Comparison of ENCODE assay signal across 8 cellular contexts in the genomic region with DNA sequence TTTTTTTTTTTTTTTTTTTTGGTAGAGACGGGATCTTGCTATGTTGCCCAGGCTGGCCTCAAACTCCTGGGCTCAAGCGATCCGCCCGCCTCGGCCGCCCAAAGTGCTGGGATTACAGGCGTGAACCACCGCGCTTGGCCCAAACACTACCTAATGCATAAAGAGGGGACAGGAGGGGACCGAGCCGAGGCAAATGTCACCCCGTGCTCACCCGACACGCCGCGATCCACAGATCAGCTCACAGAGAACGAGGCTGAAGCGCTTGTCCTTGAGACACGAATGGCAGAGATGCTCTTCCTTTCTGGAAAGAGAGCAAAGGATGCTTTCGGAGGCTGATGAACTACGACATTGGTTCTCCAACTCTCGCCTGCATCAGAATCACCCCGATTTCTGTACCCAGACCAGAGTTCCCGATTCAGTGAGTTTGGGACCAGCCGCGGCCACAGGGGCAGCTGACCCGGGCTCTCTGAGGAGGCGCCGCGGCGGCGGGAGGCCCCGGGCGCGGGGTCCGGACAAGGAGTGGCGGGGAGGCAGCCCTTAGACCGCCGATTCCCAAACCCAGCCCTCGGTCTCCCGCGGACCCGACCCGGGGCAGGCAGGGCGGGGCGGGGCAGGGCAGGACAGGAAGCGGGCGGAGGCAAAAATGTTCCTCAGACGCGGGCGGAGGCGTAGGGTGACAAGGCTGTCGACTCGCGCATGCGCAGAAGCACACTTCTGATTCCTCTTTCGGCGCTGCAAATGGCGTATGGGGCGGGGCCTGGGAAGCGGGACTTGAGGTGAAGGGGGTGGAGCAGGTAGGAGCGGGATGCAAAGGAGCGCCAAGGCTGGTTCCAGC. TPM values are rescaled to one million over a fixed set of nuclear protein-coding genes. Genes with fewer than 3 reads are reported as not detected.
DNase-seq lines count a peak whose midpoint lies in the region; ATAC-seq and TF ChIP-seq lines count a peak whose summit lies in the region.

A gene (minus strand): TSS at position 700 of the 835 bp plus-strand sequence. CDS start 4,719 bp downstream, outside the sequence.

- peak within 1 kb of the TSS; percentile 43 for H3K9ac ChIP-seq in rectal smooth muscle tissue (ENCODE audit: low read length)

- H3K4me3 ChIP-seq in ascending aorta (peak within 1 kb of the TSS; percentile 73 to 87), rectal smooth muscle tissue (ENCODE audit: low read length) (peak within 1 kb of the TSS; percentile 79), vagina (peak within 1 kb of the TSS; percentile 65 to 66)

- TF ChIP-seq CTCF in ascending aorta (IDR thresholded peaks at IDR 0.05) (no peak), vagina (IDR thresholded peaks at IDR 0.05) (no peak)

- H3K9me3 ChIP-seq in ascending aorta: peaks cover 3 to 17% of the 10 kb centered on the region in 2 donors
- H3K9me3 ChIP-seq in vagina: no peaks in the 10 kb centered on the region

- peak within 1 kb of the TSS; percentile 95 to 96 for H3K27ac ChIP-seq in ascending aorta
- peak within 1 kb of the TSS; percentile 89 for H3K27ac ChIP-seq in rectal smooth muscle tissue (ENCODE audit: low read depth, low read length)
- peak within 1 kb of the TSS; percentile 89 for H3K27ac ChIP-seq in vagina

- H3K27me3 ChIP-seq in ascending aorta (no peaks in the 10 kb centered on the region), rectal smooth muscle tissue (ENCODE audit: control insufficient read depth, insufficient read depth, low read length) (no peaks in the 10 kb centered on the region), vagina (no peaks in the 10 kb centered on the region)

- H3K36me3 ChIP-seq in ascending aorta (peaks cover 2 to 11% of the 10 kb centered on the region in 2 donors), rectal smooth muscle tissue (ENCODE audit: control insufficient read depth, insufficient read depth, low read length) (peaks cover under 1% of the 10 kb centered on the region), vagina (peaks cover 0 to 9% of the 10 kb centered on the region in 2 donors)

- ATAC-seq in GM18498 (IDR thresholded peaks at IDR 0.05; ENCODE audit: unreplicated experiment) (peak; percentile 91), HG02885 (IDR thresholded peaks at IDR 0.05; ENCODE audit: poor library complexity, unreplicated experiment) (peak; percentile 92)

- DNase-seq in NCI-H1694 (lab: John Stamatoyannopoulos, UW): peak; percentile 92
- peak; percentile 96 to 99 (median 98) for DNase-seq in T-helper 2 cell
- peak; percentile 91 to 99 for DNase-seq in ascending aorta (ENCODE audit: low spot score in 2 of 2)
- peak; percentile 93 for DNase-seq in hepatic stellate cell (ENCODE audit: low spot score)
- DNase-seq in vagina (ENCODE audit: extremely low spot score in 2 of 2): peak; percentile 96 to 97

- TF ChIP-seq POLR2A in vagina (IDR thresholded peaks at IDR 0.05): peak in 1 of 2 donors; percentile 47

- intact Hi-C loops in ascending aorta (cut with DNase I): loop anchor here (2.0 kb wide), 1 partner anchor 483 kb away; no protein-coding TSS in a partner anchor
- intact Hi-C loops in vagina (cut with DNase I): no loop called here

- H3K4me1 ChIP-seq in ascending aorta: peaks cover 0 to 5% of the 10 kb centered on the region in 2 donors
- H3K4me1 ChIP-seq in rectal smooth muscle tissue (ENCODE audit: control insufficient read depth, insufficient read depth, low read length): peaks cover 7% of the 10 kb centered on the region
- H3K4me1 ChIP-seq in vagina: peaks cover 17% of the 10 kb centered on the region

RNA-seq across cellular contexts. Expression of the gene that starts here (rescaled TPM):
- total RNA-seq in ascending aorta (6.8 TPM), vagina (11.0 TPM)

Comparison
In these comparisons a context has a peak if more than half of its experiments do, and no peak if none do; other contexts are left out.
1. Peak in every context shown above with its lines: DNase-seq, ATAC-seq, H3K4me3 ChIP-seq and H3K27ac ChIP-seq.